Comparison of ENCODE assay signal across 8 cellular contexts in genomic region chr6:131061041-131061770, GRCh38. TPM values are rescaled to one million over a fixed set of nuclear protein-coding genes. Genes with fewer than 3 reads are reported as not detected.
DNase-seq lines count a peak whose midpoint lies in the region; ATAC-seq and TF ChIP-seq lines count a peak whose summit lies in the region.

No MANE protein-coding gene starts in this region.

- peaks cover 4 to 18% of the 10 kb centered on the region in 2 donors for H3K4me1 ChIP-seq in thoracic aorta (ENCODE audit: control insufficient read depth in 1 of 2, low read depth in 2 of 2)

- H3K27me3 Mint-ChIP-seq in activated CD8-positive, alpha-beta T cell treated with anti-CD3 and anti-CD28 coated beads for 36 hours = no peaks in the 10 kb centered on the region

- CTCF ChIA-PET in activated CD8-positive, alpha-beta T cell treated with anti-CD3 and anti-CD28 coated beads for 36 hours (lab: Charles Lee) = interaction anchor here (0.9 to 1.8 kb wide), 4 partner anchors 9 to 567 kb away, joined by 3 to 5 read pairs (median 3); no protein-coding TSS in a partner anchor
- CTCF ChIA-PET in HEK293T (lab: Yijun Ruan, JAX) = interaction anchor here (0.7 kb wide), 1 partner anchor 23 kb away, joined by 3 read pairs; no protein-coding TSS in a partner anchor

- H3K27me3 ChIP-seq in thoracic aorta (replicated peaks; ENCODE audit: insufficient read depth) = no peaks in the 10 kb centered on the region

- peak overlapping the region; percentile 80 for H3K4me3 Mint-ChIP-seq in activated CD8-positive, alpha-beta T cell treated with anti-CD3 and anti-CD28 coated beads for 36 hours

- no peak for TF ChIP-seq CTCF in activated CD8-positive, alpha-beta T cell treated with anti-CD3 and anti-CD28 coated beads for 36 hours (IDR thresholded peaks at IDR 0.05)
- no peak for TF ChIP-seq CTCF in thoracic aorta (IDR thresholded peaks at IDR 0.05)

- H3K4me3 ChIP-seq in thoracic aorta = peak overlapping the region; percentile 92

- intact Hi-C loops in activated CD8-positive, alpha-beta T cell treated with anti-CD3 and anti-CD28 coated beads for 36 hours (cut with micrococcal nuclease) = no loop called here

- H3K9me3 ChIP-seq in thoracic aorta = no peaks in the 10 kb centered on the region

- POLR2A ChIA-PET in activated CD8-positive, alpha-beta T cell treated with anti-CD3 and anti-CD28 coated beads for 36 hours (lab: Charles Lee) = no interaction called here
- POLR2A ChIA-PET in HEK293T (lab: Yijun Ruan, JAX) = no interaction called here

- ATAC-seq in GM21786 (IDR thresholded peaks at IDR 0.05; ENCODE audit: unreplicated experiment) (peak; percentile 17), thoracic aorta (ENCODE audit: insufficient number of reproducible peaks, low FRiP score, low read depth) (no peak), HG03108 (IDR thresholded peaks at IDR 0.05; ENCODE audit: unreplicated experiment) (no peak)
- no peak for ATAC-seq in activated CD8-positive, alpha-beta T cell treated with anti-CD3 and anti-CD28 coated beads for 36 hours

- H3K4me1 Mint-ChIP-seq in activated CD8-positive, alpha-beta T cell treated with anti-CD3 and anti-CD28 coated beads for 36 hours (ENCODE audit: low read depth) = peaks cover 23% of the 10 kb centered on the region

- H3K27ac ChIP-seq in thoracic aorta = peak overlapping the region in 1 of 2 donors; percentile 14

- peaks cover 4% of the 10 kb centered on the region for H3K9me3 Mint-ChIP-seq in activated CD8-positive, alpha-beta T cell treated with anti-CD3 and anti-CD28 coated beads for 36 hours

- no peaks in the 10 kb centered on the region for H3K36me3 Mint-ChIP-seq in activated CD8-positive, alpha-beta T cell treated with anti-CD3 and anti-CD28 coated beads for 36 hours (ENCODE audit: low read depth)

- no peak overlapping the region for H3K27ac Mint-ChIP-seq in activated CD8-positive, alpha-beta T cell treated with anti-CD3 and anti-CD28 coated beads for 36 hours

- DNase-seq in Ammon's horn (ENCODE audit: low spot score) = peak; percentile 36
- peak; percentile 4 for DNase-seq in activated CD8-positive, alpha-beta T cell treated with anti-CD3 and anti-CD28 coated beads for 36 hours
- DNase-seq in iris pigment epithelial cell (ENCODE audit: low read depth) = peak; percentile 72
- DNase-seq in thoracic aorta (ENCODE audit: low spot score) = no peak
- DNase-seq in HEK293T (ENCODE audit: extremely low spot score) = no peak
- no peak for DNase-seq in GDM1 (lab: John Stamatoyannopoulos, UW)

- no peaks in the 10 kb centered on the region for H3K36me3 ChIP-seq in thoracic aorta

TF ChIP-seq in HEK293T, 16 proteins besides CTCF, POLR2A, EP300 and RAD21:
- TF ChIP-seq ELF4 (IDR thresholded peaks at IDR 0.05) = no peak
- no peak for TF ChIP-seq HDGF (IDR thresholded peaks at IDR 0.05; ENCODE audit: borderline replicate concordance)

RNA-seq across cellular contexts. Expression of gene EPB41L2, which starts 1.8 kb away (rescaled TPM):
- 10 to 100 TPM; 30.6 to 33.3 TPM for total RNA-seq in activated CD8-positive, alpha-beta T cell treated with anti-CD3 and anti-CD28 coated beads for 36 hours
- total RNA-seq in thoracic aorta = 100 to 1,000 TPM in 1 of 2 donors, 10 to 100 TPM in 1; 99.6 to 110 TPM

Comparison
In these comparisons a context has a peak if more than half of its experiments do, and no peak if none do; other contexts are left out.
1. DNase-seq: peak in Ammon's horn (single experiment), activated CD8-positive, alpha-beta T cell treated with anti-CD3 and anti-CD28 coated beads for 36 hours (single experiment) and iris pigment epithelial cell (single experiment); none in thoracic aorta (single experiment), HEK293T (single experiment) and GDM1 (single experiment).